Comparison of ENCODE assay signal across 1 cellular context in genomic region chr12:26273811-26274210, GRCh38.
TF ChIP-seq lines count a peak whose summit lies in the region.

No MANE protein-coding gene starts in this region.

TF ChIP-seq in GM23338, 12 proteins besides CTCF, POLR2A, EP300 and RAD21 (continued from another document):
- TF ChIP-seq ZNF462 (CRISPR knock-in tag; IDR thresholded peaks at IDR 0.05) (no peak), EZH2 (IDR thresholded peaks at IDR 0.05; ENCODE audit: low read depth, unreplicated experiment) (no peak), JUNB (IDR thresholded peaks at IDR 0.05; ENCODE audit: unreplicated experiment) (no peak)
